ENCODE assay signal across 16 cellular contexts in genomic region chr6:150765457-150765764, GRCh38.
DNase-seq lines count a peak whose midpoint lies in the region; ATAC-seq and TF ChIP-seq lines count a peak whose summit lies in the region.
"Had no signal": no experiment of that assay in that cellular context is flagged by ENCODE, and none has a peak within 500 bp of the region (broad histone marks: within the 10 kb centered on the region; RNA-seq: fewer than 3 reads in every experiment).

No MANE protein-coding gene starts in this region.

- intact Hi-C loops in ovary (cut with DNase I) (no loop called here), MCF 10A (cut with micrococcal nuclease) (no loop called here)

- H3K4me3 ChIP-seq in GM06990 (replicated peaks; ENCODE audit: low read depth, low read length) (no peak overlapping the region), MM.1S (ENCODE audit: low read length) (no peak overlapping the region), ovary (no peak overlapping the region), GM23248 (no peak overlapping the region)
- H3K4me3 ChIP-seq: heart left ventricle, Peyer's patch, skin epidermis had no signal

- no peak overlapping the region for H3K4me2 ChIP-seq in MM.1S (ENCODE audit: low read depth, low read length)
- no peak overlapping the region for H3K4me2 ChIP-seq in GM23248 (ENCODE audit: unreplicated experiment)

- no peaks in the 10 kb centered on the region for H4K20me1 ChIP-seq in MM.1S (ENCODE audit: insufficient read depth, low read length)
- no peaks in the 10 kb centered on the region for H4K20me1 ChIP-seq in GM23248 (ENCODE audit: insufficient read depth)

- H3K27ac ChIP-seq in MM.1S (ENCODE audit: low read length) (no peak overlapping the region), ovary (no peak overlapping the region), GM23248 (no peak overlapping the region)
- H3K27ac ChIP-seq: HL-60, Peyer's patch, skin epidermis, WERI-Rb-1 had no signal

- no peak overlapping the region for H3K4me3 Mint-ChIP-seq in MCF 10A (ENCODE audit: unreplicated experiment)
- H3K4me3 Mint-ChIP-seq: dendritic cell treated with granulocyte-macrophage colony-stimulating factor and Interleukin-4, amounts not matched to agents 40 ng/mL and 50 ng/mL, for 4 days had no signal

- TF ChIP-seq POLR2A in ovary (IDR thresholded peaks at IDR 0.05) = no peak

- DNase-seq in GM06990 (ENCODE audit: extremely low read depth, insufficient read length) (peak; percentile 57), MM.1S (no peak), ovary (no peak), MCF 10A (ENCODE audit: unreplicated experiment) (no peak), GM23248 (no peak)
- DNase-seq: activated effector memory CD4-positive, alpha-beta T cell treated with anti-CD3 and anti-CD28 coated beads, Interleukin-2, amount 50 U/mL, for 16 hours; heart left ventricle; NCI-H1417 treated with DMSO at 0.1 percent for 48 hours; Peyer's patch; WERI-Rb-1 had no signal

- POLR2A ChIA-PET in MCF 10A (lab: Yijun Ruan, JAX) = no interaction called here

- ATAC-seq in GM19397 (IDR thresholded peaks at IDR 0.05; ENCODE audit: unreplicated experiment) = peak; percentile 62
- peak; percentile 95 for ATAC-seq in HG02852 (IDR thresholded peaks at IDR 0.05; ENCODE audit: unreplicated experiment)
- peak; percentile 80 for ATAC-seq in HG03571 (IDR thresholded peaks at IDR 0.05; ENCODE audit: unreplicated experiment)
- ATAC-seq: heart left ventricle had no signal

- H3K27me3 ChIP-seq in GM06990 (replicated peaks; ENCODE audit: control insufficient read depth, insufficient read depth, low read length) (no peaks in the 10 kb centered on the region), MM.1S (replicated peaks; ENCODE audit: insufficient read depth, low read length) (no peaks in the 10 kb centered on the region), ovary (no peaks in the 10 kb centered on the region), GM23248 (replicated peaks; ENCODE audit: insufficient read depth) (no peaks in the 10 kb centered on the region)
- H3K27me3 ChIP-seq: heart left ventricle, Peyer's patch had no signal

- H3K9ac ChIP-seq in MM.1S (ENCODE audit: low read length) (no peak overlapping the region), GM23248 (no peak overlapping the region)

- H3K9me2 ChIP-seq in MM.1S (replicated peaks; ENCODE audit: insufficient read depth, low read length) (no peaks in the 10 kb centered on the region), GM23248 (ENCODE audit: insufficient read depth) (no peaks in the 10 kb centered on the region)

- H3K9me3 ChIP-seq in MM.1S (replicated peaks; ENCODE audit: insufficient read depth, low read length) (no peaks in the 10 kb centered on the region), ovary (no peaks in the 10 kb centered on the region), GM23248 (ENCODE audit: low read depth) (no peaks in the 10 kb centered on the region)
- H3K9me3 ChIP-seq: heart left ventricle, Peyer's patch had no signal

- H3K4me1 Mint-ChIP-seq in MCF 10A (ENCODE audit: insufficient read depth, unreplicated experiment) = no peaks in the 10 kb centered on the region

- H3K9me3 Mint-ChIP-seq in MCF 10A (ENCODE audit: unreplicated experiment) = no peaks in the 10 kb centered on the region
- H3K9me3 Mint-ChIP-seq: dendritic cell treated with granulocyte-macrophage colony-stimulating factor and Interleukin-4, amounts not matched to agents 40 ng/mL and 50 ng/mL, for 4 days had no signal

- H2AFZ ChIP-seq in MM.1S (ENCODE audit: low read length) (no peak overlapping the region), GM23248 (no peak overlapping the region)

- WGBS in ovary, 3 donors = 84 to 85% (median 84%) methylated on average over 3 of the region's 3 CpGs
- 95 to 96% methylated on average over 3 of the region's 3 CpGs for WGBS in GM23248 (ENCODE audit: low coverage in 1 of 2, low lambda C conversion rate in 2 of 2, missing lambda C conversion rate in 2 of 2), 2 experiments

- H3K36me3 Mint-ChIP-seq in MCF 10A (ENCODE audit: insufficient read depth, unreplicated experiment) = peaks cover 6% of the 10 kb centered on the region

- H3K27ac Mint-ChIP-seq in MCF 10A (ENCODE audit: low read depth, unreplicated experiment) = no peak overlapping the region
- H3K27ac Mint-ChIP-seq: dendritic cell treated with granulocyte-macrophage colony-stimulating factor and Interleukin-4, amounts not matched to agents 40 ng/mL and 50 ng/mL, for 4 days had no signal

- no peak for TF ChIP-seq EP300 in ovary (IDR thresholded peaks at IDR 0.05)

- no peaks in the 10 kb centered on the region for H3F3A ChIP-seq in MM.1S (ENCODE audit: insufficient read depth, low read length)
- no peaks in the 10 kb centered on the region for H3F3A ChIP-seq in GM23248 (ENCODE audit: insufficient read depth)

- no peaks in the 10 kb centered on the region for H3K79me2 ChIP-seq in MM.1S (ENCODE audit: low read length)
- H3K79me2 ChIP-seq in GM23248 (ENCODE audit: insufficient read depth) = no peaks in the 10 kb centered on the region

- in situ Hi-C loops in GM23248 (cut with MboI) = no loop called here

- H3K36me3 ChIP-seq in GM06990 (ENCODE audit: control insufficient read depth, insufficient read depth, low read length) (no peaks in the 10 kb centered on the region; the same call in 1 of the 2 replicates), MM.1S (replicated peaks; ENCODE audit: insufficient read depth, low read length) (no peaks in the 10 kb centered on the region), ovary (no peaks in the 10 kb centered on the region), GM23248 (ENCODE audit: low read depth) (no peaks in the 10 kb centered on the region)
- H3K36me3 ChIP-seq: Peyer's patch, WERI-Rb-1 had no signal

- no TSS peak for BruUV-seq in MCF 10A (replicated peaks; lab: Mats Ljungman, UMichigan)

- CTCF ChIA-PET in MCF 10A (lab: Yijun Ruan, JAX) = interaction anchor here (0.6 kb wide), 1 partner anchor 47 kb away, joined by 3 read pairs; no protein-coding TSS in a partner anchor

- no peaks in the 10 kb centered on the region for H3K4me1 ChIP-seq in MM.1S (ENCODE audit: low read length)
- H3K4me1 ChIP-seq in ovary (ENCODE audit: insufficient read depth) = peaks cover 7% of the 10 kb centered on the region
- peaks cover 11% of the 10 kb centered on the region for H3K4me1 ChIP-seq in GM23248 (ENCODE audit: insufficient read depth)
- H3K4me1 ChIP-seq: Peyer's patch had no signal

- no peak for TF ChIP-seq CTCF in GM06990 (IDR thresholded peaks at IDR 0.05; ENCODE audit: insufficient read depth, low read length, poor library complexity, severe bottlenecking)
- TF ChIP-seq CTCF in MM.1S (IDR thresholded peaks at IDR 0.05; ENCODE audit: low read length) = no peak
- no peak for TF ChIP-seq CTCF in ovary (IDR thresholded peaks at IDR 0.05)
- no peak for TF ChIP-seq CTCF in MCF 10A (IDR thresholded peaks at IDR 0.05; ENCODE audit: unreplicated experiment)

- no peaks in the 10 kb centered on the region for H3K27me3 Mint-ChIP-seq in MCF 10A (ENCODE audit: insufficient read depth, unreplicated experiment)
